12 cellular contexts compared by ENCODE assay signal in the genomic region with DNA sequence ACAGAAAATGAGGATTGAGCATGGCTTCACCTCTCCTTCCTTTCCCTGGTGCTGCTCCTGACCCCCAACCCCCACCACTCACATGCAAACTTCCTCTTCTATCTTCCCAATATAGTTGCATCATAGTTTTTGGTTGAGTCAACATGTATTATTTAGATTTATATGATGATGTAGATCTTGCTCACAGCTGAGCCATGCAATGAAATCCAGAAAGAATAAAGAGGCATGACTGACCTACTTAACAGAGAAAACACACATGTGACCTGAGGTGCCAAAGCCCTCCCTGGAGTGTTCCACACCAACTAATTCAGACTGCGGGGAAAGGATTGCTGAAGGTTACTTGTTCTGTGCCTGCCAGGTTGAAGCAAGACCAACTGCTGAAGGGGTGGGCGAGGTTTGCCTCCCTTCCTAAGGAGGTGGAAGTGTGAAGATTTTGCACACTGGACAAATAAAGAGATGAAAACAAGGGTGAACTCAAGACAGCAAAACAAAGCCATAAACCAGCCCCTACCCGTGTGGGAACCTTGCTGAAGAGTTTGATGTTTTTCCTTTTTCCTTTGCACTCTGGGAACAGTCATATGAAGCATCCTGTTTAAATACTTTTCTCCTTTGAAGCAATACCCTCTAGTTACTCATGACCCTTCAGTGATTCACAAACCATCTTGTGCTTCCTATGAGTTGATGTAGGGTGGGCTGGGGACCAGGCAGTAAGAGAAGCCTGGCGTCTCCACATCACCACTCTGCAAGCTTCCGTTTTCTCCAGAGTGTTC.
A peak's percentile ranks its signal among the peaks of the same experiment; 100 is the strongest.
DNase-seq lines count a peak whose midpoint lies in the region; ATAC-seq and TF ChIP-seq lines count a peak whose summit lies in the region.
"Had no signal": no experiment of that assay in that cellular context is flagged by ENCODE, and none has a peak within 500 bp of the region (broad histone marks: within the 10 kb centered on the region; RNA-seq: fewer than 3 reads in every experiment).

No MANE protein-coding gene starts in this region.

- no peaks in the 10 kb centered on the region for H3K36me3 Mint-ChIP-seq in activated CD8-positive, alpha-beta memory T cell treated with anti-CD3 and anti-CD28 coated beads, Interleukin-2, amount 10 ng/mL, durations not matched to agents 7 days and 5 days

- no CpG with 5 or more reads among the region's 5 CpGs for WGBS in mesendoderm (ENCODE audit: extremely low coverage, insufficient coverage, low lambda C conversion rate)

- H3K27ac ChIP-seq in ACC112 (ENCODE audit: low read depth, low read length) (peak overlapping the region; percentile 85), KMS-11 (no peak overlapping the region), mesendoderm (ENCODE audit: low read depth, low read length) (no peak overlapping the region)

- no peaks in the 10 kb centered on the region for H4K20me1 ChIP-seq in KMS-11 (ENCODE audit: insufficient read depth)

- H3K4ac ChIP-seq in mesendoderm (ENCODE audit: low read depth, low read length): no peak overlapping the region

- no peaks in the 10 kb centered on the region for H3K79me2 ChIP-seq in ACC112 (ENCODE audit: control insufficient read depth, insufficient read depth, low read length, unreplicated experiment)
- H3K79me2 ChIP-seq in KMS-11 (ENCODE audit: insufficient read depth, low read depth): no peaks in the 10 kb centered on the region
- H3K79me2 ChIP-seq in mesendoderm (ENCODE audit: control insufficient read depth, insufficient read depth, low read length): no peaks in the 10 kb centered on the region

- peak overlapping the region; percentile 57 for H2AFZ ChIP-seq in ACC112 (ENCODE audit: low read length, unreplicated experiment)
- H2AFZ ChIP-seq in KMS-11 (ENCODE audit: low read depth): no peak overlapping the region

- no peaks in the 10 kb centered on the region for H3K36me3 ChIP-seq in ACC112 (ENCODE audit: insufficient read depth, low read length)
- H3K36me3 ChIP-seq in KMS-11 (ENCODE audit: insufficient read depth): no peaks in the 10 kb centered on the region
- H3K36me3 ChIP-seq in mesendoderm (ENCODE audit: control insufficient read depth, insufficient read depth, low read length): no peaks in the 10 kb centered on the region

- DNase-seq in iris pigment epithelial cell (ENCODE audit: low read depth) (peak; percentile 95), DMS 273 (lab: John Stamatoyannopoulos, UW; ENCODE audit: unreplicated experiment) (no peak), mesendoderm (no peak)
- DNase-seq in activated CD8-positive, alpha-beta memory T cell treated with anti-CD3 and anti-CD28 coated beads, Interleukin-2, amount 10 ng/mL, durations not matched to agents 7 days and 5 days: no peak
- DNase-seq in stimulated activated naive CD4-positive, alpha-beta T cell (lab: John Stamatoyannopoulos, UW): no peak
- DNase-seq: activated CD4-positive, CD25-positive, alpha-beta regulatory T cell treated with anti-CD3 and anti-CD28 coated beads, Interleukin-2, amount 50 U/mL, for 72 hours; head of caudate nucleus; naive B cell; NCI-H526 treated with DMSO at 0.1 percent for 48 hours had no signal

- H3K27ac Mint-ChIP-seq in activated CD8-positive, alpha-beta memory T cell treated with anti-CD3 and anti-CD28 coated beads, Interleukin-2, amount 10 ng/mL, durations not matched to agents 7 days and 5 days: no peak overlapping the region

- no peaks in the 10 kb centered on the region for H3K79me1 ChIP-seq in mesendoderm (ENCODE audit: low read length)

- H3K4me2 ChIP-seq in KMS-11 (peak overlapping the region; percentile 25; the same call in 1 of the 2 replicates), mesendoderm (ENCODE audit: low read length) (no peak overlapping the region)

- no peak overlapping the region for H3K23ac ChIP-seq in mesendoderm (ENCODE audit: low read length)

- H3K27me3 Mint-ChIP-seq in activated CD8-positive, alpha-beta memory T cell treated with anti-CD3 and anti-CD28 coated beads, Interleukin-2, amount 10 ng/mL, durations not matched to agents 7 days and 5 days: peaks cover 15% of the 10 kb centered on the region
- H3K27me3 Mint-ChIP-seq: naive B cell had no signal

- H4K5ac ChIP-seq in mesendoderm (ENCODE audit: low read length): no peak overlapping the region

- H3K9ac ChIP-seq in KMS-11 (no peak overlapping the region), mesendoderm (ENCODE audit: low read length) (no peak overlapping the region)

- H3K4me3 Mint-ChIP-seq in activated CD8-positive, alpha-beta memory T cell treated with anti-CD3 and anti-CD28 coated beads, Interleukin-2, amount 10 ng/mL, durations not matched to agents 7 days and 5 days: no peak overlapping the region

- H3K4me1 ChIP-seq in ACC112 (ENCODE audit: control insufficient read depth, insufficient read depth, low read length, unreplicated experiment) (peaks cover 29% of the 10 kb centered on the region), KMS-11 (ENCODE audit: low read depth, poor library complexity, severe bottlenecking) (peaks cover 69% of the 10 kb centered on the region), mesendoderm (ENCODE audit: control insufficient read depth, low read depth, low read length) (peaks cover 7% of the 10 kb centered on the region)

- CTCF ChIA-PET in activated CD8-positive, alpha-beta memory T cell treated with anti-CD3 and anti-CD28 coated beads, Interleukin-2, amount 10 ng/mL, durations not matched to agents 7 days and 5 days (lab: Charles Lee): no interaction called here

- ATAC-seq in activated CD8-positive, alpha-beta memory T cell treated with anti-CD3 and anti-CD28 coated beads, Interleukin-2, amount 10 ng/mL, durations not matched to agents 7 days and 5 days: no peak

- H2BK120ac ChIP-seq in mesendoderm (ENCODE audit: low read depth, low read length): no peak overlapping the region

- no peak overlapping the region for H2AK5ac ChIP-seq in mesendoderm (ENCODE audit: low read length)

- no peak for TF ChIP-seq CTCF in KMS-11 (conservative IDR thresholded peaks at IDR 0.05; ENCODE audit: low read depth, low read length)
- no peak for TF ChIP-seq CTCF in WI38 (IDR thresholded peaks at IDR 0.05; ENCODE audit: low read depth, low read length)

- no peak overlapping the region for H4K8ac ChIP-seq in mesendoderm (ENCODE audit: low read depth, low read length)

- no peaks in the 10 kb centered on the region for H3K4me1 Mint-ChIP-seq in activated CD8-positive, alpha-beta memory T cell treated with anti-CD3 and anti-CD28 coated beads, Interleukin-2, amount 10 ng/mL, durations not matched to agents 7 days and 5 days

- H3K9me3 Mint-ChIP-seq in activated CD8-positive, alpha-beta memory T cell treated with anti-CD3 and anti-CD28 coated beads, Interleukin-2, amount 10 ng/mL, durations not matched to agents 7 days and 5 days (ENCODE audit: low read depth): no peaks in the 10 kb centered on the region

- no peak overlapping the region for H2BK15ac ChIP-seq in mesendoderm (replicated peaks; ENCODE audit: low read depth)

- peak overlapping the region; percentile 33 for H3K4me3 ChIP-seq in ACC112 (ENCODE audit: low read depth, low read length)
- no peak overlapping the region for H3K4me3 ChIP-seq in KMS-11 (IDR thresholded peaks at IDR 0.05; ENCODE audit: insufficient read depth, low read depth, low read length)
- peak overlapping the region; percentile 21; the same call in 1 of the 2 replicates for H3K4me3 ChIP-seq in WI38 (ENCODE audit: low read depth, low read length)
- no peak overlapping the region for H3K4me3 ChIP-seq in mesendoderm (ENCODE audit: low read length)

- H3K27me3 ChIP-seq in ACC112 (ENCODE audit: insufficient read depth, low read length) (no peaks in the 10 kb centered on the region), KMS-11 (ENCODE audit: insufficient read depth, low read depth) (no peaks in the 10 kb centered on the region), mesendoderm (ENCODE audit: insufficient read depth, low read length, poor library complexity) (no peaks in the 10 kb centered on the region)

- no peak overlapping the region for H2BK5ac ChIP-seq in mesendoderm (ENCODE audit: low read length)

- no peak overlapping the region for H3K56ac ChIP-seq in mesendoderm (ENCODE audit: low read length)

- H3K18ac ChIP-seq in mesendoderm (ENCODE audit: low read length): no peak overlapping the region

Comparison
In these comparisons a context has a peak if more than half of its experiments do, and no peak if none do; other contexts are left out.
1. H3K4me3 ChIP-seq: peak in ACC112 (single experiment) and WI38 (single experiment); none in KMS-11 (single experiment) and mesendoderm (single experiment).